Comparison of ENCODE assay signal across 8 cellular contexts in the genomic region with DNA sequence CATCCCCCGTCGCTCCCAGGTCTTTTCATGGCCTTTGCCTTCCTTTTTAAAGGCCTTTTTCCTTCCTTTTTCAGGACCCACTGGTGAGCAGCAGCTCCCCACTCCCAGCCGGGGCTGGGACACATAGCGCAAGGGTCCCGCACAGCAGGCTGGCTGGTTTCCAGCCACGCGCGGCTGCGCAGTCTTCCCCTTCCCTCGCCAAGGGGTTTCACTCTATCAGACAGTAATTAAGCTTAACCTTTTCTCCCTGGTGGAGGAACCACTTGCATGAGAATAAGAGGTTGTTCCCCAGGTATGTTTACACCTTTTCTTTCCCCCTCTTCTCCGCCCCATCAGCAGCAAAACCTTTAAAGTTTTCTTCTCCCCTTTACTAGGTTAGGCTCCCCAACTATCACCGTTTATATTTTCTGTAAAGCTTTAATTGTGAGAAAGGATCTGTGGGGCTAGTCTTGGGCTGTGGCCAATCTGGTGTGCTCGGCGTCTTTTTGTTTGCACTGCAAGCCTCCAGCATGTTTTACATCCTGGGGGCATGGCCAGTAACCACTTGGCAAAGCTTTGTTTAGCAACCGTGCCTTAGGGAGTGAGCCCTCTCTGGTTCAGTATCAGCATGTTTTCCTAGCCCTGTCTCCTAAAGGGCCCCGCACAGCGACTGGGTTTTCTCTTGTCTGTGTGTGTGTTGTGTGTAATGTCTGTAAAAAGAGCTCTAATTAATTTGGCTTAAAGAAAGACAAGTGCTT.
DNase-seq lines count a peak whose midpoint lies in the region; ATAC-seq, FAIRE-seq and TF ChIP-seq lines count a peak whose summit lies in the region.

No MANE protein-coding gene starts in this region.

- H3K4me3 ChIP-seq in pancreas: no peak overlapping the region

- H3K4me1 Mint-ChIP-seq in immature natural killer cell: no peaks in the 10 kb centered on the region

- intact Hi-C loops in pancreas (cut with DNase I): no loop called here

- WGBS in pancreas, 2 donors: 30 to 34% methylated on average over 17 of the region's 17 CpGs

- ATAC-seq in pancreas: peak; percentile 31 to 83 (median 66)
- ATAC-seq in HG03135 (IDR thresholded peaks at IDR 0.05; ENCODE audit: unreplicated experiment): no peak
- ATAC-seq in HG03196 (IDR thresholded peaks at IDR 0.05; ENCODE audit: unreplicated experiment): no peak

- H3K4me1 ChIP-seq in pancreas: peaks cover 0 to 5% (median 4%) of the 10 kb centered on the region in 3 donors

- H3K9me3 Mint-ChIP-seq in immature natural killer cell: no peaks in the 10 kb centered on the region

- H3K27ac Mint-ChIP-seq in immature natural killer cell: no peak overlapping the region

- H3K36me3 Mint-ChIP-seq in immature natural killer cell: no peaks in the 10 kb centered on the region

- H3K27ac ChIP-seq in pancreas: no peak overlapping the region

- H3K4me3 Mint-ChIP-seq in immature natural killer cell: no peak overlapping the region

- TF ChIP-seq CTCF in pancreas (IDR thresholded peaks at IDR 0.05): no peak

- FAIRE-seq in pancreas (lab: Jason Lieb, UNC): no peak

- DNase-seq in Daoy (ENCODE audit: low read depth): peak; percentile 37
- DNase-seq in NCI-H510A treated with DMSO at 0.1 percent for 48 hours (lab: John Stamatoyannopoulos, UW): peak; percentile 81
- DNase-seq in fibroblast of peridontal ligament (ENCODE audit: extremely low read depth): peak; percentile 77
- DNase-seq in pancreas: peak in 2 of 6 donors; percentile 9 to 11
- DNase-seq in T1000 (lab: John Stamatoyannopoulos, UW): no peak
- no peak for DNase-seq in immature natural killer cell

- H3K36me3 ChIP-seq in pancreas: no peaks in the 10 kb centered on the region

- no peaks in the 10 kb centered on the region for H3K9me3 ChIP-seq in pancreas

- peaks cover 1 to 5% (median 2%) of the 10 kb centered on the region in 3 donors for H3K27me3 Mint-ChIP-seq in immature natural killer cell (ENCODE audit: low read depth in 3 of 3)

- H3K27me3 ChIP-seq in pancreas: no peaks in the 10 kb centered on the region

Comparison
In these comparisons a context has a peak if more than half of its experiments do, and no peak if none do; other contexts are left out.
1. DNase-seq: peak in Daoy (single experiment), NCI-H510A treated with DMSO at 0.1 percent for 48 hours (single experiment) and fibroblast of peridontal ligament (single experiment); none in T1000 (single experiment) and immature natural killer cell (0 of 3).
2. ATAC-seq: peak in pancreas (4 of 4); none in HG03135 (single experiment) and HG03196 (single experiment).